18 cellular contexts compared by ENCODE assay signal in genomic region chr12:4450551-4451112, GRCh38. TPM values are rescaled to one million over a fixed set of nuclear protein-coding genes. Genes with fewer than 3 reads are reported as not detected.
DNase-seq lines count a peak whose midpoint lies in the region; ATAC-seq, FAIRE-seq and TF ChIP-seq lines count a peak whose summit lies in the region.
"Had no signal": no experiment of that assay in that cellular context is flagged by ENCODE, and none has a peak within 500 bp of the region (broad histone marks: within the 10 kb centered on the region; RNA-seq: fewer than 3 reads in every experiment).

No MANE protein-coding gene starts in this region.

- no peak for ATAC-seq in stimulated activated naive B cell treated with anti-CD40 and anti-IgM and Interleukin-4, amounts not matched to agents 10 μg/mL and 1 μg/mL and 100 μg/mL, for 72 hours (replicated peaks)
- ATAC-seq in effector memory CD8-positive, alpha-beta T cell (replicated peaks): no peak

- no peak overlapping the region for H3K4me3 ChIP-seq in bronchial epithelial cell (ENCODE audit: low read depth, low read length)
- no peak overlapping the region for H3K4me3 ChIP-seq in transverse colon
- H3K4me3 ChIP-seq: thyroid gland had no signal

- no peak for TF ChIP-seq POLR2A in transverse colon (IDR thresholded peaks at IDR 0.05)

- no peaks in the 10 kb centered on the region for H3K4me1 ChIP-seq in transverse colon
- H3K4me1 ChIP-seq: thyroid gland had no signal

- H3K4me3 Mint-ChIP-seq in stimulated activated naive B cell treated with anti-CD40 and anti-IgM and Interleukin-4, amounts not matched to agents 10 μg/mL and 1 μg/mL and 100 μg/mL, for 72 hours: no peak overlapping the region
- no peak overlapping the region for H3K4me3 Mint-ChIP-seq in effector memory CD8-positive, alpha-beta T cell

- DNase-seq in LHCN-M2 (ENCODE audit: low read depth) (peak; percentile 13), bronchial epithelial cell (ENCODE audit: low read depth) (no peak), iPS-NIHi11 (ENCODE audit: low spot score) (peak; percentile 55), transverse colon (no peak), NCI-H2107 (lab: John Stamatoyannopoulos, UW) (no peak)
- DNase-seq in stimulated activated naive B cell treated with anti-CD40 and anti-IgM and Interleukin-4, amounts not matched to agents 10 μg/mL and 1 μg/mL and 100 μg/mL, for 72 hours: no peak
- no peak for DNase-seq in effector memory CD8-positive, alpha-beta T cell
- DNase-seq: activated CD8-positive, alpha-beta memory T cell treated with anti-CD3 and anti-CD28 coated beads for 24 hours; C1 segment of cervical spinal cord; DMS79 treated with DMSO at 0.1 percent for 48 hours; effector CD8-positive, alpha-beta T cell; kidney; NCI-H1436; NCI-H446; OCI-M1; stimulated activated CD8-positive, alpha-beta memory T cell treated with anti-CD3 and anti-CD28 coated beads, Interleukin-4, amount 100 ng/mL, for 48 hours had no signal

- no peak overlapping the region for H3K27ac ChIP-seq in transverse colon
- H3K27ac ChIP-seq: thyroid gland had no signal

- in situ Hi-C loops in transverse colon (cut with MboI; ENCODE audit: low pct_ligation_motif_present in 1 of 4, low pct_unique_long_range_greater_than_20kb in 1 of 4, low sequenced_read_pairs in 3 of 4): loop anchor here in 1 of 4 donors (25.0 kb wide), 1 partner anchor 88 kb away; no protein-coding TSS in a partner anchor

- peaks cover 8 to 22% of the 10 kb centered on the region in 2 donors for H3K36me3 Mint-ChIP-seq in stimulated activated naive B cell treated with anti-CD40 and anti-IgM and Interleukin-4, amounts not matched to agents 10 μg/mL and 1 μg/mL and 100 μg/mL, for 72 hours
- no peaks in the 10 kb centered on the region for H3K36me3 Mint-ChIP-seq in effector memory CD8-positive, alpha-beta T cell (ENCODE audit: insufficient read depth)

- peaks cover 36 to 57% of the 10 kb centered on the region in 2 donors for H3K4me1 Mint-ChIP-seq in stimulated activated naive B cell treated with anti-CD40 and anti-IgM and Interleukin-4, amounts not matched to agents 10 μg/mL and 1 μg/mL and 100 μg/mL, for 72 hours
- H3K4me1 Mint-ChIP-seq in effector memory CD8-positive, alpha-beta T cell (ENCODE audit: low read depth in 2 of 2): no peaks in the 10 kb centered on the region

- peak; percentile 7 for FAIRE-seq in bronchial epithelial cell (lab: Jason Lieb, UNC)
- FAIRE-seq: kidney had no signal

- peak overlapping the region; percentile 43 for H3K27ac Mint-ChIP-seq in stimulated activated naive B cell treated with anti-CD40 and anti-IgM and Interleukin-4, amounts not matched to agents 10 μg/mL and 1 μg/mL and 100 μg/mL, for 72 hours
- no peak overlapping the region for H3K27ac Mint-ChIP-seq in effector memory CD8-positive, alpha-beta T cell

- H3K9me3 ChIP-seq in transverse colon: no peaks in the 10 kb centered on the region
- H3K9me3 ChIP-seq: thyroid gland had no signal

- peaks cover 9 to 14% of the 10 kb centered on the region in 2 donors for H3K9me3 Mint-ChIP-seq in stimulated activated naive B cell treated with anti-CD40 and anti-IgM and Interleukin-4, amounts not matched to agents 10 μg/mL and 1 μg/mL and 100 μg/mL, for 72 hours
- peaks cover 0 to 1% of the 10 kb centered on the region in 2 donors for H3K9me3 Mint-ChIP-seq in effector memory CD8-positive, alpha-beta T cell

- WGBS in transverse colon (ENCODE audit: low coverage in 1 of 2), 2 donors: 69 to 88% methylated on average over 6 to 9 of the region's 9 CpGs

- TF ChIP-seq CTCF in bronchial epithelial cell (IDR thresholded peaks at IDR 0.05; ENCODE audit: insufficient read depth, low read length, severe bottlenecking) (no peak), transverse colon (IDR thresholded peaks at IDR 0.05) (no peak)

- H3K27me3 ChIP-seq in bronchial epithelial cell (ENCODE audit: control insufficient read depth, insufficient read depth, low read length) (peaks cover 3% of the 10 kb centered on the region), transverse colon (peaks cover 4% of the 10 kb centered on the region)
- H3K27me3 ChIP-seq: thyroid gland had no signal

- TF ChIP-seq EP300 in transverse colon (IDR thresholded peaks at IDR 0.05; ENCODE audit: low read depth): no peak

- intact Hi-C loops in transverse colon (cut with DNase I; ENCODE audit: low total_unique reads): no loop called here

- H3K36me3 ChIP-seq in bronchial epithelial cell (ENCODE audit: control insufficient read depth, insufficient read depth, low read length) (no peaks in the 10 kb centered on the region), transverse colon (no peaks in the 10 kb centered on the region)
- H3K36me3 ChIP-seq: thyroid gland had no signal

- H3K27me3 Mint-ChIP-seq in stimulated activated naive B cell treated with anti-CD40 and anti-IgM and Interleukin-4, amounts not matched to agents 10 μg/mL and 1 μg/mL and 100 μg/mL, for 72 hours: peaks cover 13 to 23% of the 10 kb centered on the region in 2 donors
- H3K27me3 Mint-ChIP-seq in effector memory CD8-positive, alpha-beta T cell: peaks cover 60 to 86% of the 10 kb centered on the region in 2 donors

RNA-seq across cellular contexts. Expression of gene FGF6, which starts 5.0 kb away (rescaled TPM):
- total RNA-seq in LHCN-M2 (2014; rRNA removed) (not detected in 2 replicates), bronchial epithelial cell (not detected in 2 replicates), transverse colon (not detected)
- polyA plus RNA-seq in LHCN-M2 (2012): not detected
- total RNA-seq: fibroblast of villous mesenchyme, kidney, thyroid gland had no signal

Comparison
In these comparisons a context has a peak if more than half of its experiments do, and no peak if none do; other contexts are left out.
1. DNase-seq: peak in LHCN-M2 (single experiment) and iPS-NIHi11 (single experiment); none in bronchial epithelial cell (single experiment), stimulated activated naive B cell treated with anti-CD40 and anti-IgM and Interleukin-4, amounts not matched to agents 10 μg/mL and 1 μg/mL and 100 μg/mL, for 72 hours (single experiment), effector memory CD8-positive, alpha-beta T cell (0 of 3), transverse colon (single experiment) and NCI-H2107 (single experiment).